ENCODE assay signal across 11 cellular contexts in the genomic region with DNA sequence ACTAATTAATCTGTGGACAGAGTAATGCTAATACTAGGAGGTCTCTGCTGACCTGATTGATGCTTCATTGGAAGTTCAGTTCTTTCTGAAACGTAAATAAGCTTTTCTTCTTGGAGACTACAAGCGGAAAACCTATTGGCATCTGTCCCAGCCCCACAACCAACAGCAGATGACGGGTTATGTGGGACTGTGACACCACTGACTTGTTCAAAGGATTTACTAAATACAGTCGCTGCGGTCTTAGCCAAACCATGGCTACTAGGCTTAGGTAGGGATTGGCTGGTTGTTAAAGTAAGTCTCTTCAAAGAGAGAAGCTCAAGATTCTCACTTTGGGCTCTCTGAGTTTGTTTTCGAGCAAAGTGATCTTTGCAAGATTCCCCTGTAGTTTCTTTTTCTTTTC.
"Had no signal": no experiment of that assay in that cellular context is flagged by ENCODE, and none has a peak within 500 bp of the region (broad histone marks: within the 10 kb centered on the region; RNA-seq: fewer than 3 reads in every experiment).

No MANE protein-coding gene starts in this region.

- DNase-seq: activated CD4-positive, alpha-beta T cell treated with anti-CD3 and anti-CD28 coated beads, Interleukin-2, amount 50 U/mL, for 4 hours; activated effector memory CD4-positive, alpha-beta T cell treated with Interleukin-2 at 50 U/mL for 16 hours; activated T-cell treated with anti-CD3 and anti-CD28 coated beads, Interleukin-2, amount 50 U/mL, for 24 hours; amniotic stem cell; brain microvascular endothelial cell; dorsolateral prefrontal cortex; gastrocnemius medialis; kidney; left ventricle myocardium superior; stimulated activated CD4-positive, alpha-beta T cell treated with anti-CD3 and anti-CD28 coated beads, Interleukin-1b, Interleukin-23, amount 100 ng/mL, for 48 hours; transverse colon had no signal

- H3K4me3 ChIP-seq: gastrocnemius medialis, transverse colon had no signal
